24 cellular contexts compared by ENCODE assay signal in the genomic region with DNA sequence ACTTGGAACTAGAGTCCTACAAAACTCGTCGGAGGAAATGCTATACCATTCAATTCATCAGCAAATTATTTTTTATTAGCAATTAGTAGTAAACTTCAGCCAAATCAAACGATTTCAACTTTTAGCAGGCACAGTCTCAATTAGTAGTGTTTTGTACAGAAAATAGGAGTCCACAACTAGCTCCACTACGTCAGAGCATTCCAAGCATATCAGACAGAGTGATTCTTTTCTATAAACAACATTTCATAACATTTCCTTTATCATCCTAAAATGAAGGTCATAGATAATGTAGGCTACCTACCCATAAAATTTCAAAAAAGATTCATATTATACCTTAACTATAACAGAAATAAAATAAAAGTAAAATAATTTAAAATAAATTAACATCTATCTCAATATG.
DNase-seq lines count a peak whose midpoint lies in the region; ATAC-seq and TF ChIP-seq lines count a peak whose summit lies in the region.
"Had no signal": no experiment of that assay in that cellular context is flagged by ENCODE, and none has a peak within 500 bp of the region (broad histone marks: within the 10 kb centered on the region; RNA-seq: fewer than 3 reads in every experiment).

No MANE protein-coding gene starts in this region.

- no peak overlapping the region for H3K27ac Mint-ChIP-seq in CD14-positive monocyte
- H3K27ac Mint-ChIP-seq: CD4-positive, alpha-beta memory T cell had no signal

- H3K27ac ChIP-seq in Karpas-422 (ENCODE audit: low read length) (no peak overlapping the region), osteoblast (ENCODE audit: low read depth, low read length) (peak overlapping the region; percentile 62)
- H3K27ac ChIP-seq: A549; BLaER1 treated with 17β-estradiol and CSF1 and Interleukin-3, amounts not matched to agents 10 nM and 100 nM; HL-60; SJSA1 had no signal

- no peaks in the 10 kb centered on the region for H3K9me3 ChIP-seq in Karpas-422 (ENCODE audit: low read length)
- H3K9me3 ChIP-seq in osteoblast (ENCODE audit: low read depth, low read length) = no peaks in the 10 kb centered on the region
- H3K9me3 ChIP-seq: A549, SJSA1 had no signal

- peak; percentile 33 for DNase-seq in GM03348 (ENCODE audit: low spot score)
- peak; percentile 14 for DNase-seq in Karpas-422
- peak; percentile 76 for DNase-seq in choroid plexus epithelial cell (ENCODE audit: low read depth)
- no peak for DNase-seq in osteoblast (ENCODE audit: insufficient read length, low spot score, missing footprints)
- no peak for DNase-seq in CD14-positive monocyte (ENCODE audit: low spot score)
- DNase-seq in NCI-H1930 (lab: John Stamatoyannopoulos, UW) = no peak
- no peak for DNase-seq in iPS-NIHi7 (ENCODE audit: extremely low spot score)
- DNase-seq: AML-193; CD4-positive, alpha-beta memory T cell; COR-L47; H7; Kasumi-1; NCI-H1105 treated with DMSO at 0.1 percent for 48 hours; NCI-H146; NCI-H2029; NCI-H446 treated with DMSO at 0.1 percent for 48 hours; NCI-H526 treated with DMSO at 0.1 percent for 48 hours; Right ventricle myocardium superior; RPMI8226 had no signal

- no peak overlapping the region for H3K9ac ChIP-seq in Karpas-422 (ENCODE audit: low read length)
- H3K9ac ChIP-seq: BLaER1 treated with 17β-estradiol and CSF1 and Interleukin-3, amounts not matched to agents 10 nM and 100 nM had no signal

- H2AFZ ChIP-seq in Karpas-422 (ENCODE audit: low read length) (no peak overlapping the region), osteoblast (ENCODE audit: low read length) (peak overlapping the region; percentile 19)

- no peaks in the 10 kb centered on the region for H3K36me3 Mint-ChIP-seq in CD14-positive monocyte
- H3K36me3 Mint-ChIP-seq: CD4-positive, alpha-beta memory T cell had no signal

- no peak overlapping the region for H3K4me3 ChIP-seq in Karpas-422 (ENCODE audit: low read length)
- H3K4me3 ChIP-seq in choroid plexus epithelial cell (ENCODE audit: low read depth, low read length) = no peak overlapping the region
- H3K4me3 ChIP-seq in osteoblast (ENCODE audit: insufficient read depth, low read length) = no peak overlapping the region
- H3K4me3 ChIP-seq: A549; BLaER1 treated with 17β-estradiol and CSF1 and Interleukin-3, amounts not matched to agents 10 nM and 100 nM; SJSA1 had no signal

- TF ChIP-seq CTCF in choroid plexus epithelial cell (conservative IDR thresholded peaks at IDR 0.05; ENCODE audit: low read depth, low read length) = no peak
- no peak for TF ChIP-seq CTCF in osteoblast (IDR thresholded peaks at IDR 0.05; ENCODE audit: extremely low read depth, low read depth, low read length)
- TF ChIP-seq CTCF in CD14-positive monocyte (IDR thresholded peaks at IDR 0.05) = no peak

- H3K4me1 ChIP-seq in Karpas-422 (ENCODE audit: low read length) = no peaks in the 10 kb centered on the region
- H3K4me1 ChIP-seq in osteoblast (ENCODE audit: insufficient read depth, low read length) = peaks cover 28% of the 10 kb centered on the region
- H3K4me1 ChIP-seq: BLaER1 treated with 17β-estradiol and CSF1 and Interleukin-3, amounts not matched to agents 10 nM and 100 nM had no signal

- no peaks in the 10 kb centered on the region for H3K79me2 ChIP-seq in Karpas-422 (ENCODE audit: low read length)
- H3K79me2 ChIP-seq in osteoblast (ENCODE audit: insufficient read depth, low read length) = no peaks in the 10 kb centered on the region

- H3K9me3 Mint-ChIP-seq in CD14-positive monocyte = peaks cover 11 to 28% (median 19%) of the 10 kb centered on the region in 7 donors

- no peaks in the 10 kb centered on the region for H3K36me3 ChIP-seq in Karpas-422 (ENCODE audit: insufficient read depth, low read length)
- H3K36me3 ChIP-seq in osteoblast (ENCODE audit: insufficient read depth, low read length) = no peaks in the 10 kb centered on the region
- H3K36me3 ChIP-seq: BLaER1 treated with 17β-estradiol and CSF1 and Interleukin-3, amounts not matched to agents 10 nM and 100 nM; SJSA1 had no signal

- no peaks in the 10 kb centered on the region for H3K9me2 ChIP-seq in Karpas-422 (replicated peaks; ENCODE audit: insufficient read depth, low read length)

- H4K20me1 ChIP-seq in Karpas-422 (ENCODE audit: insufficient read depth, low read depth, low read length) (no peaks in the 10 kb centered on the region), osteoblast (ENCODE audit: insufficient read depth, low read length) (no peaks in the 10 kb centered on the region)
- H4K20me1 ChIP-seq: BLaER1 treated with 17β-estradiol and CSF1 and Interleukin-3, amounts not matched to agents 10 nM and 100 nM had no signal

- no peaks in the 10 kb centered on the region for H3K4me1 Mint-ChIP-seq in CD14-positive monocyte
- H3K4me1 Mint-ChIP-seq: CD4-positive, alpha-beta memory T cell had no signal

- intact Hi-C loops in CD14-positive monocyte (cut with micrococcal nuclease) = no loop called here

- H3K27me3 Mint-ChIP-seq in CD14-positive monocyte (ENCODE audit: low read depth in 3 of 3) = peaks cover 0 to 3% (median 3%) of the 10 kb centered on the region in 3 donors

- no peak for ATAC-seq in HG03025 (IDR thresholded peaks at IDR 0.05; ENCODE audit: low FRiP score, unreplicated experiment)
- ATAC-seq: A549 had no signal

- H3K4me2 ChIP-seq in Karpas-422 (ENCODE audit: low read depth, low read length, poor library complexity, severe bottlenecking) (no peak overlapping the region), osteoblast (ENCODE audit: insufficient read depth, low read length) (no peak overlapping the region)
- H3K4me2 ChIP-seq: A549; BLaER1 treated with 17β-estradiol and CSF1 and Interleukin-3, amounts not matched to agents 10 nM and 100 nM had no signal

- no peak overlapping the region for H3K4me3 Mint-ChIP-seq in CD14-positive monocyte
- H3K4me3 Mint-ChIP-seq: CD4-positive, alpha-beta memory T cell had no signal

- H3K27me3 ChIP-seq in Karpas-422 (ENCODE audit: low read length) (no peaks in the 10 kb centered on the region), osteoblast (ENCODE audit: insufficient read depth, low read length) (no peaks in the 10 kb centered on the region)
- H3K27me3 ChIP-seq: BLaER1 treated with 17β-estradiol and CSF1 and Interleukin-3, amounts not matched to agents 10 nM and 100 nM; SJSA1 had no signal

Comparison
In these comparisons a context has a peak if more than half of its experiments do, and no peak if none do; other contexts are left out.
1. DNase-seq: peak in GM03348 (single experiment), Karpas-422 (single experiment) and choroid plexus epithelial cell (single experiment); none in osteoblast (single experiment), CD14-positive monocyte (single experiment), NCI-H1930 (0 of 2) and iPS-NIHi7 (single experiment).